Comparison of ENCODE assay signal across 20 cellular contexts in genomic region chr3:8516047-8516671, GRCh38. TPM values are rescaled to one million over a fixed set of nuclear protein-coding genes. Genes with fewer than 3 reads are reported as not detected.
A peak's percentile ranks its signal among the peaks of the same experiment; 100 is the strongest.
DNase-seq lines count a peak whose midpoint lies in the region; ATAC-seq and TF ChIP-seq lines count a peak whose summit lies in the region.
"Had no signal": no experiment of that assay in that cellular context is flagged by ENCODE, and none has a peak within 500 bp of the region (broad histone marks: within the 10 kb centered on the region; RNA-seq: fewer than 3 reads in every experiment).

No MANE protein-coding gene starts in this region.

- H3K4me2 ChIP-seq in GM23248 (ENCODE audit: unreplicated experiment) (no peak overlapping the region), smooth muscle cell (no peak overlapping the region)
- H3K4me2 ChIP-seq: neural progenitor cell had no signal

- H3F3A ChIP-seq in GM23248 (ENCODE audit: insufficient read depth) = peaks cover 85% of the 10 kb centered on the region
- H3F3A ChIP-seq in smooth muscle cell (ENCODE audit: low read depth) = peaks cover 64% of the 10 kb centered on the region

- in situ Hi-C loops in GM23248 (cut with MboI) = no loop called here

- WGBS in GM23248 (ENCODE audit: low coverage in 1 of 2, low lambda C conversion rate in 2 of 2, missing lambda C conversion rate in 2 of 2), 2 experiments = 95% methylated on average over 9 of the region's 9 CpGs
- WGBS in esophagus, 2 donors = 66 to 68% methylated on average over 9 of the region's 9 CpGs
- 85% methylated on average over 9 of the region's 9 CpGs for WGBS in smooth muscle cell (ENCODE audit: low lambda C conversion rate)

- peak overlapping the region; percentile 74; the same call in 1 of the 2 replicates for H3K27ac ChIP-seq in GM23248
- H3K27ac ChIP-seq in esophagus (ENCODE audit: low read depth in 2 of 2, low read length in 1 of 2) = peak overlapping the region; percentile 2 to 8
- peak overlapping the region; percentile 33 for H3K27ac ChIP-seq in lower lobe of right lung
- peak overlapping the region; percentile 78 for H3K27ac ChIP-seq in smooth muscle cell (ENCODE audit: low read depth)
- no peak overlapping the region for H3K27ac ChIP-seq in foreskin keratinocyte
- H3K27ac ChIP-seq in caudate nucleus (ENCODE audit: low read depth, low read length) = no peak overlapping the region
- H3K27ac ChIP-seq: neural progenitor cell, prostate gland, SK-N-MC had no signal

- H3K9me3 ChIP-seq in GM23248 (ENCODE audit: low read depth) (no peaks in the 10 kb centered on the region), esophagus (ENCODE audit: control insufficient read depth in 2 of 2, insufficient read depth in 1 of 2, low read depth in 1 of 2, low read length in 1 of 2) (no peaks in the 10 kb centered on the region), lower lobe of right lung (no peaks in the 10 kb centered on the region), smooth muscle cell (replicated peaks; ENCODE audit: low read depth) (no peaks in the 10 kb centered on the region)
- H3K9me3 ChIP-seq: breast epithelium, prostate gland had no signal

- no peak for DNase-seq in GM23248
- DNase-seq in lower lobe of right lung = no peak
- DNase-seq in smooth muscle cell (lab: John Stamatoyannopoulos, UW; ENCODE audit: unreplicated experiment) = no peak
- no peak for DNase-seq in foreskin keratinocyte
- DNase-seq in caudate nucleus (lab: John Stamatoyannopoulos, UW) = no peak
- DNase-seq: activated naive CD4-positive, alpha-beta T cell; activated T-cell treated with anti-CD3 and anti-CD28 coated beads, Interleukin-2, amount 50 U/mL, for 24 hours; cortex of kidney; EL; NCI-H1417; NCI-H2081; NCI-H226 had no signal

- TF ChIP-seq CTCF in lower lobe of right lung (IDR thresholded peaks at IDR 0.05) (no peak), smooth muscle cell (IDR thresholded peaks at IDR 0.05; ENCODE audit: borderline replicate concordance, insufficient read depth, poor library complexity, severe bottlenecking) (no peak), foreskin keratinocyte (conservative IDR thresholded peaks at IDR 0.05) (no peak)

- intact Hi-C loops in lower lobe of right lung (cut with DNase I) = no loop called here

- H3K79me2 ChIP-seq in GM23248 (ENCODE audit: insufficient read depth) = peaks cover 52% of the 10 kb centered on the region
- H3K79me2 ChIP-seq in smooth muscle cell (ENCODE audit: low read depth) = peaks cover 94% of the 10 kb centered on the region

- H3K4me1 ChIP-seq in GM23248 (ENCODE audit: insufficient read depth) (peaks cover 41% of the 10 kb centered on the region), esophagus (ENCODE audit: control insufficient read depth in 2 of 2, insufficient read depth in 2 of 2, low read length in 1 of 2) (no peaks in the 10 kb centered on the region), lower lobe of right lung (peaks cover 54% of the 10 kb centered on the region), smooth muscle cell (ENCODE audit: low read depth) (peaks cover 16% of the 10 kb centered on the region), foreskin keratinocyte (no peaks in the 10 kb centered on the region)
- H3K4me1 ChIP-seq: breast epithelium, prostate gland had no signal

- ATAC-seq in lower lobe of right lung (no peak), GM19395 (IDR thresholded peaks at IDR 0.05; ENCODE audit: unreplicated experiment) (no peak), foreskin keratinocyte (no peak), HG02885 (IDR thresholded peaks at IDR 0.05; ENCODE audit: poor library complexity, unreplicated experiment) (no peak)
- ATAC-seq: HCT116 had no signal

- no peaks in the 10 kb centered on the region for H3K9me2 ChIP-seq in GM23248 (ENCODE audit: insufficient read depth)

- H2AFZ ChIP-seq in GM23248 (no peak overlapping the region), smooth muscle cell (ENCODE audit: low read depth) (no peak overlapping the region)
- H2AFZ ChIP-seq: neural progenitor cell had no signal

- H4K20me1 ChIP-seq in GM23248 (ENCODE audit: insufficient read depth) (no peaks in the 10 kb centered on the region), smooth muscle cell (ENCODE audit: low read depth) (peaks cover 99% of the 10 kb centered on the region)

- no peak overlapping the region for H3K9ac ChIP-seq in GM23248
- H3K9ac ChIP-seq in smooth muscle cell (ENCODE audit: low read depth) = no peak overlapping the region
- H3K9ac ChIP-seq: neural progenitor cell had no signal

- H3K36me3 ChIP-seq in GM23248 (ENCODE audit: low read depth) (0 out of 2 replicates have a peak, but pooled peaks cover 43% of the 10 kb centered on the region), esophagus (ENCODE audit: control insufficient read depth in 2 of 2, insufficient read depth in 2 of 2, low read length in 1 of 2) (peaks cover 0 to 2% of the 10 kb centered on the region in 2 donors), lower lobe of right lung (peaks cover 15% of the 10 kb centered on the region), smooth muscle cell (ENCODE audit: low read depth) (peaks cover 27% of the 10 kb centered on the region)
- H3K36me3 ChIP-seq: breast epithelium, neural progenitor cell, prostate gland had no signal

- H3K27me3 ChIP-seq in GM23248 (replicated peaks; ENCODE audit: insufficient read depth) (no peaks in the 10 kb centered on the region), esophagus (ENCODE audit: control insufficient read depth in 1 of 2, insufficient read depth in 2 of 2, low read length in 2 of 2) (no peaks in the 10 kb centered on the region), lower lobe of right lung (ENCODE audit: low read depth) (no peaks in the 10 kb centered on the region), smooth muscle cell (ENCODE audit: low read depth) (no peaks in the 10 kb centered on the region), foreskin keratinocyte (no peaks in the 10 kb centered on the region)
- H3K27me3 ChIP-seq: breast epithelium, neural progenitor cell had no signal

- H3K4me3 ChIP-seq in GM23248 (no peak overlapping the region), esophagus (ENCODE audit: low read depth in 1 of 2, low read length in 2 of 2) (no peak overlapping the region), lower lobe of right lung (no peak overlapping the region), smooth muscle cell (no peak overlapping the region)
- H3K4me3 ChIP-seq: breast epithelium, neural progenitor cell, prostate gland, SK-N-MC had no signal

RNA-seq across cellular contexts. Expression of gene LMCD1, which starts 14.5 kb away (rescaled TPM):
- total RNA-seq in GM23248 (2014; rRNA removed; shearing (Covaris generic)) = 149 and 259 TPM in 2 replicates
- 187 and 189 TPM in 2 replicates for polyA plus RNA-seq in GM23248 (2016; fragmentation: Nextera tagmentation; extraction: Ambion mirVana)
- polyA plus RNA-seq in esophagus = 10 to 100 TPM; 17.2 to 21.2 TPM
- 93.6 TPM for total RNA-seq in lower lobe of right lung
- 187 and 276 TPM in 2 replicates for total RNA-seq in smooth muscle cell
- 356 and 524 TPM in 2 replicates for polyA plus RNA-seq in smooth muscle cell
- total RNA-seq in foreskin keratinocyte = 2.3 and 2.8 TPM in 2 replicates
- polyA plus RNA-seq in foreskin keratinocyte = 2.0 and 2.5 TPM in 2 replicates

Comparison
In these comparisons a context has a peak if more than half of its experiments do, and no peak if none do; other contexts are left out.
1. H3K27ac ChIP-seq: peak in GM23248 (single experiment), esophagus (2 of 2), lower lobe of right lung (single experiment) and smooth muscle cell (single experiment); none in foreskin keratinocyte (single experiment) and caudate nucleus (single experiment).
2. RNA of gene LMCD1, which starts 14.5 kb away (total RNA-seq): 149 to 259 TPM in GM23248, 187 to 276 TPM in smooth muscle cell and 93.6 TPM in lower lobe of right lung (single experiment); 2.3 to 2.8 TPM in foreskin keratinocyte; every median in the first group is over 10 times any median in the second.